ENCODE assay signal across 12 cellular contexts in the genomic region with DNA sequence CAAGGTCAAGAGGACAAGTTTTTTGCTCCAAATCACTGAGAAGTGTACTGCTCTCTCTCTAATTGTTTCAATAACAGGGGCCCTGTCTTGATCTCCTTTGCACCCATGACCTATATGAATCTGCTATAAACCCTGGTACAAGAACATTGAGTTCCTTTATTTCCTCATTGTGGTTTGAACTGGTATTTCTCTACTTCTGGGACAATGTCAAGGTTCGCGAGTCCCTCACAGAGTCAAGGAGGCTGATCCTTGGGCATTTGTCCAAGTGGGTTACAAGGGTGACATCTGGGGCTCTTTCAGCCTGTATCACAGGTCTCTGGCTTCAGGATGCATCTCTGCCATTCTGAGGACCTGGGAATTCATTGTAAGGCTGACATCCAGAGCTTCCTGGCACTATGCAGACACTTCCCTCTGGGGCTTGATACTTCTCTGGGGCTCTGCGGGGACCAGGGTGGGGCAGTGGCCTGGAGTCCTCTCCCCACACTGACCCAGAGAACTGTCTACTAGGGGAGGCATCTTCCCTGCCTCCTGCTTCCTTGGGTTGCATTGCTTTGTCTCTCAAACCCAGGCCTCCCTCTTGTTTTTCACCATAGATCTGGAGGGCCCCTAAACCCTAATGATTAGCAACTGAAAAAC. TPM values are rescaled to one million over a fixed set of nuclear protein-coding genes. Genes with fewer than 3 reads are reported as not detected.
A peak's percentile ranks its signal among the peaks of the same experiment; 100 is the strongest.
DNase-seq lines count a peak whose midpoint lies in the region; ATAC-seq, FAIRE-seq and TF ChIP-seq lines count a peak whose summit lies in the region.
"Had no signal": no experiment of that assay in that cellular context is flagged by ENCODE, and none has a peak within 500 bp of the region (broad histone marks: within the 10 kb centered on the region; RNA-seq: fewer than 3 reads in every experiment).

No MANE protein-coding gene starts in this region.

- H3K27ac ChIP-seq in GM23338 (ENCODE audit: low read depth) (no peak overlapping the region), OCI-LY3 (ENCODE audit: low read length) (no peak overlapping the region), gastroesophageal sphincter (peak overlapping the region in 1 of 4 donors; percentile 69), A673 (ENCODE audit: low read depth, low read length, poor library complexity, severe bottlenecking) (no peak overlapping the region)

- peaks cover 11% of the 10 kb centered on the region for H3K27me3 Mint-ChIP-seq in GM23338 (ENCODE audit: insufficient read depth, low read depth, poor library complexity)

- H3K9ac ChIP-seq in OCI-LY3 (ENCODE audit: low read length), result no peak overlapping the region

- H3K79me2 ChIP-seq in GM23338 (replicated peaks; ENCODE audit: insufficient read depth), result no peaks in the 10 kb centered on the region
- no peaks in the 10 kb centered on the region for H3K79me2 ChIP-seq in OCI-LY3 (ENCODE audit: low read length)

- H3K27me3 ChIP-seq in GM23338 (ENCODE audit: insufficient read depth) (no peaks in the 10 kb centered on the region), OCI-LY3 (ENCODE audit: low read depth, low read length) (no peaks in the 10 kb centered on the region), gastroesophageal sphincter (no peaks in the 10 kb centered on the region), A673 (replicated peaks; ENCODE audit: insufficient read depth, low read depth, low read length, poor library complexity) (no peaks in the 10 kb centered on the region)

- peak; percentile 53 for ATAC-seq in GM23338
- ATAC-seq in gastroesophageal sphincter, result peak; percentile 6
- ATAC-seq in sciatic nerve, result peak; percentile 7
- ATAC-seq in HG02610 (IDR thresholded peaks at IDR 0.05; ENCODE audit: unreplicated experiment), result no peak
- no peak for ATAC-seq in stimulated activated naive CD8-positive, alpha-beta T cell treated with anti-CD3 and anti-CD28 coated beads, Interleukin-15, Interleukin-2, amounts not matched to agents 100 U/mL and 50 U/mL, for 24 hours

- no peaks in the 10 kb centered on the region; the same call in 1 of the 2 replicates for H3K9me2 ChIP-seq in GM23338 (ENCODE audit: insufficient read depth)

- H3K9me3 ChIP-seq in OCI-LY3 (ENCODE audit: insufficient read depth, low read length) (no peaks in the 10 kb centered on the region), gastroesophageal sphincter (no peaks in the 10 kb centered on the region), A673 (ENCODE audit: low read depth, low read length, poor library complexity, severe bottlenecking) (no peaks in the 10 kb centered on the region)

- H3K36me3 Mint-ChIP-seq in GM23338 (ENCODE audit: low read depth), result no peaks in the 10 kb centered on the region

- BruUV-seq in A673 (replicated peaks; lab: Mats Ljungman, UMichigan), result no TSS peak

- H3K4me1 Mint-ChIP-seq in GM23338, result peaks cover 14% of the 10 kb centered on the region

- TF ChIP-seq CTCF in GM23338 (conservative IDR thresholded peaks at IDR 0.05; ENCODE audit: low read depth in 2 of 2), result no peak
- no peak for TF ChIP-seq CTCF in OCI-LY3 (IDR thresholded peaks at IDR 0.05; ENCODE audit: low read depth, low read length)
- no peak for TF ChIP-seq CTCF in gastroesophageal sphincter (IDR thresholded peaks at IDR 0.05)
- TF ChIP-seq CTCF in A673 (conservative IDR thresholded peaks at IDR 0.05; ENCODE audit: low read depth, low read length), result no peak

- H3K4me1 ChIP-seq in GM23338 (ENCODE audit: insufficient read depth) (peaks cover 7% of the 10 kb centered on the region; the same call in 1 of the 2 replicates), OCI-LY3 (ENCODE audit: low read length) (peaks cover 5% of the 10 kb centered on the region), gastroesophageal sphincter (peaks cover 0 to 10% (median 0%) of the 10 kb centered on the region in 3 donors), A673 (ENCODE audit: insufficient read depth, low read length, poor library complexity, severe bottlenecking) (no peaks in the 10 kb centered on the region)

- H3K4me3 ChIP-seq in GM23338, result no peak overlapping the region
- no peak overlapping the region for H3K4me3 ChIP-seq in OCI-LY3 (ENCODE audit: low read length)
- H3K4me3 ChIP-seq in gastroesophageal sphincter, result no peak overlapping the region
- H3K4me3 ChIP-seq in A673 (ENCODE audit: low read depth, low read length, poor library complexity, severe bottlenecking), result no peak overlapping the region

- FAIRE-seq in urothelium cell line (lab: Jason Lieb, UNC), result no peak

- H2AFZ ChIP-seq in GM23338 (peak overlapping the region; percentile 6; the same call in 1 of the 2 replicates), OCI-LY3 (ENCODE audit: low read depth, low read length) (peak overlapping the region; percentile 91; the same call in 1 of the 2 replicates)

- no peak overlapping the region for H3K4me3 Mint-ChIP-seq in GM23338

- H3K4me2 ChIP-seq in GM23338 (no peak overlapping the region), OCI-LY3 (ENCODE audit: low read length) (no peak overlapping the region; the same call in 1 of the 2 replicates)

- no CpG with 5 or more reads among the region's 3 CpGs for WGBS in gastroesophageal sphincter (ENCODE audit: low coverage in 1 of 2), 2 donors

- no peaks in the 10 kb centered on the region for H3K9me3 Mint-ChIP-seq in GM23338
- H3K9me3 Mint-ChIP-seq: activated T-helper 1 cell treated with anti-CD3 and anti-CD28 coated beads, Interleukin-12 subunit alpha, Interleukin-12 subunit beta, Interleukin-2, Interleukin-4 antibody, amounts not matched to agents 30 ng/mL and 10 ng/mL and 1 ng/mL, durations not matched to agents 14 hours and 24 hours and 36 hours had no signal

- CTCF ChIA-PET in A673 (lab: Charles Lee), result no interaction called here

- no peak for TF ChIP-seq POLR2A in gastroesophageal sphincter (IDR thresholded peaks at IDR 0.05)

- intact Hi-C loops in sciatic nerve (cut with DNase I) (loop anchor here (10.0 kb wide), 2 partner anchors 61 to 701 kb away; partner anchors contain the start of gene NPL), A673 (cut with micrococcal nuclease; ENCODE audit: unreplicated experiment) (loop anchor here (2.0 kb wide), 1 partner anchor 511 kb away; no protein-coding TSS in a partner anchor)

- DNase-seq in GM23338 (ENCODE audit: low spot score) (no peak), sciatic nerve (ENCODE audit: low spot score) (no peak), A673 (ENCODE audit: low spot score) (no peak), urothelium cell line (ENCODE audit: low spot score) (no peak)
- DNase-seq in stimulated activated naive CD8-positive, alpha-beta T cell treated with anti-CD3 and anti-CD28 coated beads, Interleukin-15, Interleukin-2, amounts not matched to agents 100 U/mL and 50 U/mL, for 24 hours, result no peak
- DNase-seq: effector CD8-positive, alpha-beta T cell; stimulated activated CD4-positive, alpha-beta T cell treated with anti-CD3 and anti-CD28 coated beads, Interleukin-2, amount 100 ng/mL, for 48 hours had no signal

- no peaks in the 10 kb centered on the region for H3F3A ChIP-seq in GM23338 (replicated peaks; ENCODE audit: low read depth)

- TF ChIP-seq EP300 in gastroesophageal sphincter (IDR thresholded peaks at IDR 0.05), result no peak

- no peaks in the 10 kb centered on the region for H3K36me3 ChIP-seq in GM23338 (ENCODE audit: insufficient read depth)
- H3K36me3 ChIP-seq in OCI-LY3 (replicated peaks; ENCODE audit: low read depth, low read length), result no peaks in the 10 kb centered on the region
- no peaks in the 10 kb centered on the region for H3K36me3 ChIP-seq in gastroesophageal sphincter
- no peaks in the 10 kb centered on the region for H3K36me3 ChIP-seq in A673 (ENCODE audit: insufficient read depth, low read length, poor library complexity, severe bottlenecking)

- peak overlapping the region; percentile 28; the same call in 1 of the 2 replicates for H3K27ac Mint-ChIP-seq in GM23338

- no peaks in the 10 kb centered on the region for H4K20me1 ChIP-seq in GM23338 (replicated peaks; ENCODE audit: insufficient read depth)
- H4K20me1 ChIP-seq in OCI-LY3 (ENCODE audit: insufficient read depth, low read length), result no peaks in the 10 kb centered on the region

- POLR2A ChIA-PET in A673 (lab: Charles Lee; ENCODE audit: low non-redundant PET), result no interaction called here

TF ChIP-seq in GM23338, 12 proteins besides CTCF, POLR2A, EP300 and RAD21:
- TF ChIP-seq EZH2phosphoT487 (IDR thresholded peaks at IDR 0.05; ENCODE audit: unreplicated experiment) (no peak), NANOG (IDR thresholded peaks at IDR 0.05; ENCODE audit: borderline replicate concordance) (no peak), CREB1 (CRISPR knock-in tag; IDR thresholded peaks at IDR 0.05; ENCODE audit: low read depth) (no peak)

RNA-seq across cellular contexts. Expression of gene ZNF648, which starts 22.5 kb away (rescaled TPM):
- 0.58 and 1.2 TPM in 2 replicates for total RNA-seq in GM23338 (2014; rRNA removed; shearing (Covaris generic))
- polyA plus RNA-seq in GM23338 (2016; fragmentation: Nextera tagmentation; extraction: Ambion mirVana), result 0.23 and 0.24 TPM in 2 replicates
- total RNA-seq in gastroesophageal sphincter, result not detected
- 0.53 TPM for total RNA-seq in sciatic nerve
- total RNA-seq in A673 (2021), result not detected in 2 replicates
- total RNA-seq: activated T-helper 1 cell treated with anti-CD3 and anti-CD28 coated beads, Interleukin-12 subunit alpha, Interleukin-12 subunit beta, Interleukin-2, Interleukin-4 antibody, amounts not matched to agents 30 ng/mL and 10 ng/mL and 1 ng/mL, durations not matched to agents 14 hours and 24 hours and 36 hours; mucosa of gallbladder had no signal

Comparison
In these comparisons a context has a peak if more than half of its experiments do, and no peak if none do; other contexts are left out.
1. ATAC-seq: peak in GM23338 (single experiment), gastroesophageal sphincter (single experiment) and sciatic nerve (single experiment); none in HG02610 (single experiment) and stimulated activated naive CD8-positive, alpha-beta T cell treated with anti-CD3 and anti-CD28 coated beads, Interleukin-15, Interleukin-2, amounts not matched to agents 100 U/mL and 50 U/mL, for 24 hours (single experiment).